In the genomic region with DNA sequence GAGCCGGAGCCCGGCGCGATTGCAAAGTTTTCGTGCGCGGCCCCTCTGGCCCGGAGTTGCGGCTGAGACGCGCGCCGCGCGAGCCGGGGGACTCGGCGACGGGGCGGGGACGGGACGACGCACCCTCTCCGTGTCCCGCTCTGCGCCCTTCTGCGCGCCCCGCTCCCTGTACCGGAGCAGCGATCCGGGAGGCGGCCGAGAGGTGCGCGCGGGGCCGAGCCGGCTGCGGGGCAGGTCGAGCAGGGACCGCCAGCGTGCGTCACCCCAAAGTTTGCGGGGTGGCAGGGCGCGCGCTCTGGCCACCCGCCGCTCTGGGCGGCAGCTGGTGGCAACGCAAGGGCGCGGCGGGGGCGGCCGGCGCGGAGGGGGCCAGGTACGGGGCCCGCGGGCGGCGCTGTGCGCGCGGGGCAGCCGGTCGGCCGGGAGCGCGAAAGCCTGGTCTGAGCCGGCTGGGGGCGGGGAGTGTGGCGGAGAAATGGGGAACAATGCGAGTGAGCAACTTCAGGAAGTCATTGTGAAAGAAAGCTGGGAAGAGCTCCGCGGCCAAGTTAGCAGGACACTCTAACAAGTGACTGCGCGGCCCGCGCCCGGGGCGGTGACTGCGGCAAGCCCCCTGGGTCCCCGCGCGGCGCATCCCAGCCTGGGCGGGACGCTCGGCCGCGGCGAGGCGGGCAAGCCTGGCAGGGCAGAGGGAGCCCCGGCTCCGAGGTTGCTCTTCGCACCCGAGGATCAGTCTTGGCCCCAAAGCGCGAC, we compare ENCODE assay signal across 8 cellular contexts. TPM values are rescaled to one million over a fixed set of nuclear protein-coding genes. Genes with fewer than 3 reads are reported as not detected.
DNase-seq lines count a peak whose midpoint lies in the region; ATAC-seq and TF ChIP-seq lines count a peak whose summit lies in the region.

A gene (plus strand): TSS at position 559 of the 753 bp plus-strand sequence. CDS start 14,346 bp downstream, outside the sequence.

- H3K27ac ChIP-seq in A673 (ENCODE audit: low read depth, low read length, poor library complexity, severe bottlenecking) (no peak within 1 kb of the TSS), colonic mucosa (peak within 1 kb of the TSS; percentile 62), lung (ENCODE audit: low read depth in 1 of 2, low read length in 1 of 2) (peak within 1 kb of the TSS in 1 of 2 donors; percentile 85)

- intact Hi-C loops in A673 (cut with micrococcal nuclease; ENCODE audit: unreplicated experiment): no loop called here
- intact Hi-C loops in colonic mucosa (cut with DNase I): no loop called here

- H3K9me3 Mint-ChIP-seq in stimulated activated naive B cell treated with anti-CD40 and anti-IgM and Interleukin-4, amounts not matched to agents 10 μg/mL and 1 μg/mL and 100 μg/mL, for 72 hours: no peaks in the 10 kb centered on the region

- peaks cover 32 to 62% of the 10 kb centered on the region in 2 donors for H3K4me1 Mint-ChIP-seq in stimulated activated naive B cell treated with anti-CD40 and anti-IgM and Interleukin-4, amounts not matched to agents 10 μg/mL and 1 μg/mL and 100 μg/mL, for 72 hours

- H3K27me3 ChIP-seq in A673 (replicated peaks; ENCODE audit: insufficient read depth, low read depth, low read length, poor library complexity) (peaks cover 57% of the 10 kb centered on the region), colonic mucosa (peaks cover 22% of the 10 kb centered on the region), lung (ENCODE audit: control insufficient read depth, insufficient read depth) (peaks cover 11% of the 10 kb centered on the region)

- peaks cover 5% of the 10 kb centered on the region for H3K4me1 ChIP-seq in A673 (ENCODE audit: insufficient read depth, low read length, poor library complexity, severe bottlenecking)
- no peaks in the 10 kb centered on the region for H3K4me1 ChIP-seq in colonic mucosa
- peaks cover 0 to 6% of the 10 kb centered on the region in 2 donors for H3K4me1 ChIP-seq in lung (ENCODE audit: control insufficient read depth in 2 of 2, insufficient read depth in 2 of 2, low read length in 2 of 2)

- H3K36me3 ChIP-seq in A673 (ENCODE audit: insufficient read depth, low read length, poor library complexity, severe bottlenecking): no peaks in the 10 kb centered on the region
- H3K36me3 ChIP-seq in colonic mucosa: no peaks in the 10 kb centered on the region
- no peaks in the 10 kb centered on the region for H3K36me3 ChIP-seq in lung (ENCODE audit: control insufficient read depth in 2 of 2, insufficient read depth in 2 of 2, low read length in 2 of 2)

- TF ChIP-seq CTCF in A673 (conservative IDR thresholded peaks at IDR 0.05; ENCODE audit: low read depth, low read length) (no peak), colonic mucosa (IDR thresholded peaks at IDR 0.05) (no peak), lung (IDR thresholded peaks at IDR 0.05; ENCODE audit: control extremely low read depth, extremely low read depth) (no peak)

- ATAC-seq in GM19324 (IDR thresholded peaks at IDR 0.05; ENCODE audit: low FRiP score, unreplicated experiment) (peak; percentile 43), HG03457 (IDR thresholded peaks at IDR 0.05; ENCODE audit: unreplicated experiment) (peak; percentile 16), lung (ENCODE audit: insufficient read depth, low FRiP score) (peak; percentile 63)
- ATAC-seq in stimulated activated naive B cell treated with anti-CD40 and anti-IgM and Interleukin-4, amounts not matched to agents 10 μg/mL and 1 μg/mL and 100 μg/mL, for 72 hours (replicated peaks): peak; percentile 60 to 63

- H3K9me3 ChIP-seq in A673 (ENCODE audit: low read depth, low read length, poor library complexity, severe bottlenecking) (no peaks in the 10 kb centered on the region), colonic mucosa (no peaks in the 10 kb centered on the region), lung (ENCODE audit: control insufficient read depth in 2 of 2, insufficient read depth in 1 of 2, low read length in 1 of 2) (peaks cover 0 to 2% of the 10 kb centered on the region in 2 donors)

- peak; percentile 49 for DNase-seq in A673 (ENCODE audit: low spot score)
- peak; percentile 66 for DNase-seq in UCSD-AML1 (lab: John Stamatoyannopoulos, UW; ENCODE audit: unreplicated experiment)
- DNase-seq in colonic mucosa: peak; percentile 58
- DNase-seq in lung (ENCODE audit: low spot score): peak; percentile 77
- peak; percentile 69 for DNase-seq in stimulated activated naive B cell treated with anti-CD40 and anti-IgM and Interleukin-4, amounts not matched to agents 10 μg/mL and 1 μg/mL and 100 μg/mL, for 72 hours
- no peak for DNase-seq in COR-L47 (lab: John Stamatoyannopoulos, UW)

- peaks cover 37 to 41% of the 10 kb centered on the region in 2 donors for H3K36me3 Mint-ChIP-seq in stimulated activated naive B cell treated with anti-CD40 and anti-IgM and Interleukin-4, amounts not matched to agents 10 μg/mL and 1 μg/mL and 100 μg/mL, for 72 hours

- CTCF ChIA-PET in A673 (lab: Charles Lee): no interaction called here

- no TSS peak for BruUV-seq in A673 (replicated peaks; lab: Mats Ljungman, UMichigan)

- H3K27ac Mint-ChIP-seq in stimulated activated naive B cell treated with anti-CD40 and anti-IgM and Interleukin-4, amounts not matched to agents 10 μg/mL and 1 μg/mL and 100 μg/mL, for 72 hours: peak within 1 kb of the TSS; percentile 99

- H3K4me3 ChIP-seq in A673 (ENCODE audit: low read depth, low read length, poor library complexity, severe bottlenecking) (peak within 1 kb of the TSS; percentile 49), colonic mucosa (peak within 1 kb of the TSS; percentile 37), lung (peak within 1 kb of the TSS; percentile 50)

- no peaks in the 10 kb centered on the region for H3K27me3 Mint-ChIP-seq in stimulated activated naive B cell treated with anti-CD40 and anti-IgM and Interleukin-4, amounts not matched to agents 10 μg/mL and 1 μg/mL and 100 μg/mL, for 72 hours

- H3K4me3 Mint-ChIP-seq in stimulated activated naive B cell treated with anti-CD40 and anti-IgM and Interleukin-4, amounts not matched to agents 10 μg/mL and 1 μg/mL and 100 μg/mL, for 72 hours: peak within 1 kb of the TSS; percentile 95

- WGBS in lung, 2 donors: 1% methylated on average over 85 to 102 of the region's 102 CpGs

- peak within 1 kb of the TSS; percentile 46 to 70 for H3K9ac ChIP-seq in colonic mucosa (ENCODE audit: low read depth in 2 of 2, low read length in 2 of 2)

- POLR2A ChIA-PET in A673 (lab: Charles Lee; ENCODE audit: low non-redundant PET): no interaction called here

RNA-seq across cellular contexts. Expression of the gene that starts here (rescaled TPM):
- 3.7 and 4.2 TPM in 2 replicates for total RNA-seq in A673 (2021)
- 1 to 10 TPM; 4.9 to 5.6 TPM for total RNA-seq in colonic mucosa
- 10 to 100 TPM; 20.7 to 37.8 TPM for total RNA-seq in lung
- 10 to 100 TPM in 1 of 2 donors, 1 to 10 TPM in 1; 4.0 to 16.3 TPM for polyA plus RNA-seq in lung
